Comparison of ENCODE assay signal across 22 cellular contexts in genomic region chr14:69901113-69901951, GRCh38. TPM values are rescaled to one million over a fixed set of nuclear protein-coding genes. Genes with fewer than 3 reads are reported as not detected.
DNase-seq lines count a peak whose midpoint lies in the region; ATAC-seq and TF ChIP-seq lines count a peak whose summit lies in the region.
"Had no signal": no experiment of that assay in that cellular context is flagged by ENCODE, and none has a peak within 500 bp of the region (broad histone marks: within the 10 kb centered on the region; RNA-seq: fewer than 3 reads in every experiment).

No MANE protein-coding gene starts in this region.

- H3K27ac ChIP-seq in right cardiac atrium (ENCODE audit: low read length) (no peak overlapping the region), heart right ventricle (no peak overlapping the region)
- H3K27ac ChIP-seq: SJCRH30, upper lobe of left lung had no signal

- ATAC-seq in right cardiac atrium (peak; percentile 34 to 65), heart right ventricle (no peak), HG02852 (IDR thresholded peaks at IDR 0.05; ENCODE audit: unreplicated experiment) (no peak)
- ATAC-seq: activated T-helper 17 cell treated with anti-CD3 and anti-CD28 coated beads, Interleukin-2, amount 50 U/mL, for 72 hours; WTC11 had no signal

- H3K4me3 ChIP-seq in right cardiac atrium (ENCODE audit: low read length), result no peak overlapping the region
- no peak overlapping the region for H3K4me3 ChIP-seq in heart right ventricle
- H3K4me3 ChIP-seq in cardiac fibroblast (replicated peaks in 1 of 2; ENCODE audit: low read depth in 2 of 2, low read length in 2 of 2), result no peak overlapping the region
- H3K4me3 ChIP-seq: adrenal gland, SJCRH30, upper lobe of left lung had no signal

- WGBS in right cardiac atrium, result 39% methylated on average over 1 of the region's 1 CpG
- WGBS in heart right ventricle, 2 donors, result 37 to 44% methylated on average over 1 of the region's 1 CpG

- H3K27me3 ChIP-seq in right cardiac atrium (ENCODE audit: control insufficient read depth, insufficient read depth) (no peaks in the 10 kb centered on the region), heart right ventricle (peaks cover 0 to 16% (median 6%) of the 10 kb centered on the region in 7 donors)
- H3K27me3 ChIP-seq: adrenal gland, SJCRH30, upper lobe of left lung had no signal

- TF ChIP-seq CTCF in heart right ventricle (IDR thresholded peaks at IDR 0.05) (no peak), cardiac fibroblast (IDR thresholded peaks at IDR 0.05; ENCODE audit: low read depth, low read length) (no peak)

- intact Hi-C loops in right cardiac atrium (cut with DNase I) (no loop called here), heart right ventricle (cut with DNase I) (no loop called here)

- H3K9me3 ChIP-seq in right cardiac atrium (ENCODE audit: control insufficient read depth, low read length), result peaks cover 4% of the 10 kb centered on the region
- peaks cover 0 to 27% (median 18%) of the 10 kb centered on the region in 11 donors for H3K9me3 ChIP-seq in heart right ventricle
- H3K9me3 ChIP-seq: SJCRH30 had no signal

- H3K36me3 ChIP-seq in heart right ventricle, result no peaks in the 10 kb centered on the region
- H3K36me3 ChIP-seq: adrenal gland, SJCRH30, upper lobe of left lung had no signal

- H3K4me1 ChIP-seq in right cardiac atrium (ENCODE audit: control insufficient read depth, insufficient read depth, low read length) (no peaks in the 10 kb centered on the region), heart right ventricle (no peaks in the 10 kb centered on the region)
- H3K4me1 ChIP-seq: adrenal gland, SJCRH30, upper lobe of left lung had no signal

- DNase-seq in right cardiac atrium (peak in 2 of 3 donors; percentile 27 to 51), heart right ventricle (no peak), cardiac fibroblast (ENCODE audit: low read depth in 2 of 2) (peak; percentile 74 to 87), iris pigment epithelial cell (ENCODE audit: low read depth) (peak; percentile 90), NCI-H774 (lab: John Stamatoyannopoulos, UW) (no peak), HT-29 (ENCODE audit: low spot score) (no peak), OCI-M1 (lab: John Stamatoyannopoulos, UW) (no peak)
- DNase-seq: CD4-positive, alpha-beta T cell; cerebellar nuclear complex; DMS79 treated with DMSO at 0.1 percent for 48 hours; endodermal cell; H9; head of caudate nucleus; nephron progenitor cell; SJCRH30; stimulated activated naive CD4-positive, alpha-beta T cell; T-helper 2 cell; upper lobe of left lung had no signal

RNA-seq across cellular contexts. Expression of gene SMOC1, which starts 22.1 kb away (rescaled TPM):
- 10 to 100 TPM; 18.3 to 37.0 (median 23.7) TPM for total RNA-seq in right cardiac atrium
- 13.4 TPM for polyA plus RNA-seq in right cardiac atrium
- total RNA-seq in heart right ventricle, result 1 to 10 TPM in 6 of 10 donors, under 1 TPM in 4; 0.15 to 6.8 (median 1.3) TPM
- polyA plus RNA-seq in heart right ventricle, result 1 to 10 TPM; 1.1 to 2.9 TPM
- total RNA-seq in HT-29 (2014; rRNA removed; shearing (Covaris generic)), result not detected in 2 replicates
- total RNA-seq: activated T-helper 17 cell treated with anti-CD3 and anti-CD28 coated beads, Interleukin-2, amount 50 U/mL, for 72 hours; CD4-positive, alpha-beta T cell; endodermal cell had no signal

Comparison
In these comparisons a context has a peak if more than half of its experiments do, and no peak if none do; other contexts are left out.
1. ATAC-seq: peak in right cardiac atrium (2 of 2); none in heart right ventricle (0 of 8) and HG02852 (single experiment).
2. DNase-seq: peak in right cardiac atrium (2 of 3), cardiac fibroblast (2 of 2) and iris pigment epithelial cell (single experiment); none in heart right ventricle (0 of 2), NCI-H774 (single experiment), HT-29 (single experiment) and OCI-M1 (single experiment).